8 cellular contexts compared by ENCODE assay signal in the genomic region with DNA sequence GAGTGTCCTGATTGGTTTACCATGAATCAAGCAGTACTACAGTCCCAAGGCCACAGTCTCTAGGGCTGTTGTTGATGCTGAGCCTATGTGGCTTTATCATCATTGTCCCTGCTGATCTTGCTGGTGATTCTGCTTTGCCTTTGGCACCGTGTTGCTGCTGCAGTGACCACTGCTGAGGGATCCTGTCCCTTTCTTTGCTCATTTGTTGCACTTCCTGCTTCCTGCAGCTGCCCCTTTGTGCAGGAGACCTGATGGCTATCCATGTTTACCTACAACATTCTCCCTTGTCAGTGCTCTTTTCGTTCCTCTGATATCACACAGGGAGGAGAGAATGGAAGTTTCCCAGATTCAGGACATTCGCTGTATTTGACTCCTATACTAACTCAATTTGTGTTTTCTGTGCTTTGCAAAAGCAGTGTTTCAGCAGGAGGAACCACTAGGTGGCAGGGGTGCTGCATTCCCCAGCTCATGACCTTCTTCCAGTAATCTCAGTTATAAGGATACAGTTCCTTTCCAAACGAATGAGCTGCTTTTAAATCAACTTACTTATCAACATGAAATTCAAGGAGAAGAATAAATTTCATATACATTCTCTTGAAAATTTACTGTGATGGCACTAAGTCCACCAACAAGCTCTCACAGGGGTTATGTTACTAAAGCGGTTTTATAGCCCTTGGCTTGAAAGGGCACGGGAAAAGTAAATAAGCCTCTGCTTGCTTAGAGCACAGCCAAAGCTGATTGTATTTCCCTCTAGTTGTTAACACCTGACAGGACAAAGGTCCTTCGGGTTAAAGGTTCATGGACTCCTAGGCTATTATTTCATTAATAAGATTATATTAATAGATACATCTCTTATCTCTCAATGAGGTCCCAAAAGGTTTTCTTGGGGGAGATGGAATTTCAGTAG. TPM values are rescaled to one million over a fixed set of nuclear protein-coding genes. Genes with fewer than 3 reads are reported as not detected.
DNase-seq lines count a peak whose midpoint lies in the region; ATAC-seq and TF ChIP-seq lines count a peak whose summit lies in the region.

No MANE protein-coding gene starts in this region.

- no peaks in the 10 kb centered on the region for H3K36me3 ChIP-seq in OCI-LY3 (replicated peaks; ENCODE audit: low read depth, low read length)

- H3K9ac ChIP-seq in OCI-LY3 (ENCODE audit: low read length), result peak overlapping the region; percentile 3; the same call in 1 of the 2 replicates

- peaks cover 26% of the 10 kb centered on the region for H3K4me1 ChIP-seq in OCI-LY3 (ENCODE audit: low read length)

- no peaks in the 10 kb centered on the region for H4K20me1 ChIP-seq in OCI-LY3 (ENCODE audit: insufficient read depth, low read length)

- DNase-seq in GM04503 (ENCODE audit: low read depth), result peak; percentile 12
- peak; percentile 58 for DNase-seq in activated T-cell treated with anti-CD3 and anti-CD28 coated beads, Interleukin-2, amount 50 U/mL, for 4 hours
- DNase-seq in fibroblast of peridontal ligament (ENCODE audit: extremely low read depth), result peak; percentile 82
- peak; percentile 89 for DNase-seq in superior temporal gyrus (ENCODE audit: extremely low spot score)

- no peak overlapping the region for H3K4me3 Mint-ChIP-seq in activated T-cell treated with anti-CD3 and anti-CD28 coated beads, Interleukin-2, amount 50 U/mL, for 4 hours
- peak overlapping the region in 1 of 3 experiments; percentile 3 for H3K4me3 Mint-ChIP-seq in nephron

- H3K4me1 Mint-ChIP-seq in activated T-cell treated with anti-CD3 and anti-CD28 coated beads, Interleukin-2, amount 50 U/mL, for 4 hours (ENCODE audit: low read depth), result peaks cover 15% of the 10 kb centered on the region
- H3K4me1 Mint-ChIP-seq in nephron, result peaks cover 9% of the 10 kb centered on the region

- peak overlapping the region; percentile 26 for H3K4me3 ChIP-seq in OCI-LY3 (ENCODE audit: low read length)

- H3K27me3 Mint-ChIP-seq in activated T-cell treated with anti-CD3 and anti-CD28 coated beads, Interleukin-2, amount 50 U/mL, for 4 hours (ENCODE audit: low read depth), result no peaks in the 10 kb centered on the region
- no peaks in the 10 kb centered on the region for H3K27me3 Mint-ChIP-seq in nephron (ENCODE audit: low read depth)

- peak overlapping the region; percentile 75 for H3K4me2 ChIP-seq in OCI-LY3 (ENCODE audit: low read length)

- H3K27ac Mint-ChIP-seq in nephron, result peak overlapping the region; percentile 57 to 87 (median 86)

- no peaks in the 10 kb centered on the region for H3K79me2 ChIP-seq in OCI-LY3 (ENCODE audit: low read length)

- no peaks in the 10 kb centered on the region for H3K27me3 ChIP-seq in OCI-LY3 (ENCODE audit: low read depth, low read length)

- H2AFZ ChIP-seq in OCI-LY3 (ENCODE audit: low read depth, low read length), result peak overlapping the region; percentile 98

- ATAC-seq in HG03432 (IDR thresholded peaks at IDR 0.05; ENCODE audit: unreplicated experiment), result peak; percentile 62
- peak in 1 of 2 donors; percentile 42 for ATAC-seq in activated T-cell treated with anti-CD3 and anti-CD28 coated beads, Interleukin-2, amount 50 U/mL, for 4 hours
- no peak for ATAC-seq in HG02588 (IDR thresholded peaks at IDR 0.05; ENCODE audit: unreplicated experiment)

- peak; percentile 96 for TF ChIP-seq CTCF in OCI-LY3 (IDR thresholded peaks at IDR 0.05; ENCODE audit: low read depth, low read length)
- peak; percentile 90 to 94 (median 90) for TF ChIP-seq CTCF in nephron (IDR thresholded peaks at IDR 0.05; ENCODE audit: unreplicated experiment in 3 of 3)

- H3K27ac ChIP-seq in OCI-LY3 (ENCODE audit: low read length), result no peak overlapping the region

- H3K9me3 ChIP-seq in OCI-LY3 (ENCODE audit: insufficient read depth, low read length), result no peaks in the 10 kb centered on the region

- H3K9me3 Mint-ChIP-seq in activated T-cell treated with anti-CD3 and anti-CD28 coated beads, Interleukin-2, amount 50 U/mL, for 4 hours, result no peaks in the 10 kb centered on the region
- no peaks in the 10 kb centered on the region for H3K9me3 Mint-ChIP-seq in nephron

- H3K36me3 Mint-ChIP-seq in activated T-cell treated with anti-CD3 and anti-CD28 coated beads, Interleukin-2, amount 50 U/mL, for 4 hours (ENCODE audit: insufficient read depth), result no peaks in the 10 kb centered on the region
- no peaks in the 10 kb centered on the region for H3K36me3 Mint-ChIP-seq in nephron (ENCODE audit: low read depth)

RNA-seq across cellular contexts. Expression of a gene that starts 9.7 kb away (rescaled TPM):
- total RNA-seq in activated T-cell treated with anti-CD3 and anti-CD28 coated beads, Interleukin-2, amount 50 U/mL, for 4 hours, result 10 to 100 TPM; 69.0 to 77.4 (median 73.1) TPM

RNA-seq across cellular contexts. Expression of a gene that starts 44.2 kb away (rescaled TPM):
- 10 to 100 TPM; 67.3 to 78.1 (median 71.8) TPM for total RNA-seq in activated T-cell treated with anti-CD3 and anti-CD28 coated beads, Interleukin-2, amount 50 U/mL, for 4 hours

Comparison
In these comparisons a context has a peak if more than half of its experiments do, and no peak if none do; other contexts are left out.
1. DNase-seq: peak in every context shown above with its lines; median percentile 89 in superior temporal gyrus; 82 in fibroblast of peridontal ligament; 58 in activated T-cell treated with anti-CD3 and anti-CD28 coated beads, Interleukin-2, amount 50 U/mL, for 4 hours; 12 in GM04503.